In the genomic region with DNA sequence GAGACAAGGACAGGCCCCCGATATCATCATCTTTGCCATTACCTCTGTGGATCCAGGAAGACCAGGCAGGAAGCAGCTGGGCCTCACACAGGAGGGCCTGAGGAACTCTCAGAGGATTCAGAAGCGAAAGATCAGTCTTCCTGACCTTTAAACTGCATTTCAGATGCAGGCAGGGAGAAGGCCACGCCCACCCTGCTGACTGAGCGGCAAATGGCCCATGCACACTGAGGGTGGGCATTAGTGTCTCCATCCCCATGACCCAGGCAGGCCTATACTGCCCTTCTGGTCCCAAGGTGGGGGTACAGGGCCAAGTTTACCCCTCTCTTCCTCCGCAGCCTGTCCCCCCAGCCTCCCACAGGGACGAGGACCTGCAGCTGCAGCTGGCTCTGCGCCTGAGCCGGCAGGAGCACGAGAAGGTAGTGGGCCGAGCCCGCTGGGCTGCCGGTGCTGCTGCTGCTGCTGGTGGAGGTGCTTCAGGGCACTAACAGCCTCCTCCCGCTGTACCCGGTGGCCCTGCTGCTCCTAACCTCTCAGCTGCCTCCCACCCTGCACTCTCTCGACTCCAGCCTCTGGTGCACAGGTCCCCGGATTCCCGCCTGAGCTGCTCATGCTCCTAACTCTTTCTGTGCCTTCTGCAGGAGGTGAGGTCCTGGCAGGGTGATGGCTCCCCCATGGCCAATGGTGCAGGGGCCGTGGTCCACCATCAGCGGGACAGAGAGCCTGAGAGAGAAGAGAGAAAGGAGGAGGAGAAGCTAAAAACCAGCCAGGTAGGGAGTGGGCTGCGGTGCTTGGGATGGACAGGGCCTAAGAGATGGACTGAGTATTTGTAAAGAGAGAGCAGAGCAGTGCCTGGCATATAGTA, we compare ENCODE assay signal across 1 cellular context.
A peak's percentile ranks its signal among the peaks of the same experiment; 100 is the strongest.
TF ChIP-seq lines count a peak whose summit lies in the region.

No MANE protein-coding gene starts in this region.

TF ChIP-seq in HepG2, 621 proteins besides CTCF, POLR2A, EP300 and RAD21 (continued from another document and continues in another):
- TF ChIP-seq, protein P1, sequence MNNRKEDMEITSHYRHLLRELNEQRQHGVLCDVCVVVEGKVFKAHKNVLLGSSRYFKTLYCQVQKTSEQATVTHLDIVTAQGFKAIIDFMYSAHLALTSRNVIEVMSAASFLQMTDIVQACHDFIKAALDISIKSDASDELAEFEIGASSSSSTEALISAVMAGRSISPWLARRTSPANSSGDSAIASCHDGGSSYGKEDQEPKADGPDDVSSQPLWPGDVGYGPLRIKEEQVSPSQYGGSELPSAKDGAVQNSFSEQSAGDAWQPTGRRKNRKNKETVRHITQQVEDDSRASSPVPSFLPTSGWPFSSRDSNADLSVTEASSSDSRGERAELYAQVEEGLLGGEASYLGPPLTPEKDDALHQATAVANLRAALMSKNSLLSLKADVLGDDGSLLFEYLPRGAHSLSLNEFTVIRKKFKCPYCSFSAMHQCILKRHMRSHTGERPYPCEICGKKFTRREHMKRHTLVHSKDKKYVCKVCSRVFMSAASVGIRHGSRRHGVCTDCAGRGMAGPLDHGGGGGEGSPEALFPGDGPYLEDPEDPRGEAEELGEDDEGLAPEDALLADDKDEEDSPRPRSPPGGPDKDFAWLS (CRISPR knock-in tag; IDR thresholded peaks at IDR 0.05; ENCODE audit: borderline replicate concordance), result no peak
- TF ChIP-seq ZNF317 (CRISPR knock-in tag; IDR thresholded peaks at IDR 0.05) (no peak), ZFYVE20 (CRISPR knock-in tag; IDR thresholded peaks at IDR 0.05; ENCODE audit: borderline replicate concordance, low read depth) (no peak), GTF3A (CRISPR knock-in tag; conservative IDR thresholded peaks at IDR 0.05) (no peak), SATB2 (CRISPR knock-in tag; IDR thresholded peaks at IDR 0.05) (no peak), ZNF629 (CRISPR knock-in tag; conservative IDR thresholded peaks at IDR 0.05) (peak; percentile 68), TCF7 (IDR thresholded peaks at IDR 0.05; ENCODE audit: low read depth) (no peak), ARNT (IDR thresholded peaks at IDR 0.05) (no peak), MATR3 (CRISPR knock-in tag; IDR thresholded peaks at IDR 0.05) (no peak), PAX8 (CRISPR knock-in tag; IDR thresholded peaks at IDR 0.05; ENCODE audit: borderline replicate concordance) (no peak), HOXD1 (CRISPR knock-in tag; IDR thresholded peaks at IDR 0.05) (no peak), ZNF33A (CRISPR knock-in tag; IDR thresholded peaks at IDR 0.05; ENCODE audit: borderline replicate concordance) (no peak), ZNF616 (CRISPR knock-in tag; IDR thresholded peaks at IDR 0.05; ENCODE audit: low read depth) (no peak; the same call in 1 of the 2 replicates), ATF7 (IDR thresholded peaks at IDR 0.05) (no peak), ATF7 (CRISPR knock-in tag; IDR thresholded peaks at IDR 0.05) (peak; percentile 25; the same call in 1 of the 2 replicates), ZFP37 (CRISPR knock-in tag; IDR thresholded peaks at IDR 0.05; ENCODE audit: borderline replicate concordance) (no peak), ZNF556 (CRISPR knock-in tag; IDR thresholded peaks at IDR 0.05; ENCODE audit: borderline replicate concordance) (no peak), NFRKB (IDR thresholded peaks at IDR 0.05) (no peak), HOXA3 (CRISPR knock-in tag; IDR thresholded peaks at IDR 0.05) (peak; percentile 70), RORA (CRISPR knock-in tag; IDR thresholded peaks at IDR 0.05) (no peak), WIZ (CRISPR knock-in tag; IDR thresholded peaks at IDR 0.05) (no peak), GPN1 (CRISPR knock-in tag; IDR thresholded peaks at IDR 0.05; ENCODE audit: borderline replicate concordance) (no peak), FOXK1 (CRISPR knock-in tag; IDR thresholded peaks at IDR 0.05; ENCODE audit: borderline replicate concordance, low read depth) (no peak), SIN3B (IDR thresholded peaks at IDR 0.05; ENCODE audit: low read length) (no peak), ZNF766 (CRISPR knock-in tag; IDR thresholded peaks at IDR 0.05; ENCODE audit: borderline replicate concordance) (peak; percentile 36; the same call in 1 of the 2 replicates)
- TF ChIP-seq, protein P2, sequence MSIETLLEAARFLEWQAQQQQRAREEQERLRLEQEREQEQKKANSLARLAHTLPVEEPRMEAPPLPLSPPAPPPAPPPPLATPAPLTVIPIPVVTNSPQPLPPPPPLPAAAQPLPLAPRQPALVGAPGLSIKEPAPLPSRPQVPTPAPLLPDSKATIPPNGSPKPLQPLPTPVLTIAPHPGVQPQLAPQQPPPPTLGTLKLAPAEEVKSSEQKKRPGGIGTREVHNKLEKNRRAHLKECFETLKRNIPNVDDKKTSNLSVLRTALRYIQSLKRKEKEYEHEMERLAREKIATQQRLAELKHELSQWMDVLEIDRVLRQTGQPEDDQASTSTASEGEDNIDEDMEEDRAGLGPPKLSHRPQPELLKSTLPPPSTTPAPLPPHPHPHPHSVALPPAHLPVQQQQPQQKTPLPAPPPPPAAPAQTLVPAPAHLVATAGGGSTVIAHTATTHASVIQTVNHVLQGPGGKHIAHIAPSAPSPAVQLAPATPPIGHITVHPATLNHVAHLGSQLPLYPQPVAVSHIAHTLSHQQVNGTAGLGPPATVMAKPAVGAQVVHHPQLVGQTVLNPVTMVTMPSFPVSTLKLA (IDR thresholded peaks at IDR 0.05), result no peak
- TF ChIP-seq, protein P3, sequence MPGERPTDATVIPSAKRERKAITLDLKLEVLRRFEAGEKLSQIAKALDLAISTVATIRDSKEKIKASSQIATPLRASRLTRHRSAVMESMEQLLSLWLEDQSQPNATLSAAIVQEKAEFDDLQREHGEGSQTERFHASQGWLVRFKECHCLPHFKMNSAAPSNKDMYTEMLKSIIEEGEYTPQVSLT (CRISPR knock-in tag; IDR thresholded peaks at IDR 0.05; ENCODE audit: borderline replicate concordance, low read depth), result no peak
- TF ChIP-seq, protein P4, sequence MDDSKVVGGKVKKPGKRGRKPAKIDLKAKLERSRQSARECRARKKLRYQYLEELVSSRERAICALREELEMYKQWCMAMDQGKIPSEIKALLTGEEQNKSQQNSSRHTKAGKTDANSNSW (CRISPR knock-in tag; IDR thresholded peaks at IDR 0.05; ENCODE audit: borderline replicate concordance), result 0 out of 2 replicates have a peak, but pooled peaks have one; percentile 23
- TF ChIP-seq, protein P5, sequence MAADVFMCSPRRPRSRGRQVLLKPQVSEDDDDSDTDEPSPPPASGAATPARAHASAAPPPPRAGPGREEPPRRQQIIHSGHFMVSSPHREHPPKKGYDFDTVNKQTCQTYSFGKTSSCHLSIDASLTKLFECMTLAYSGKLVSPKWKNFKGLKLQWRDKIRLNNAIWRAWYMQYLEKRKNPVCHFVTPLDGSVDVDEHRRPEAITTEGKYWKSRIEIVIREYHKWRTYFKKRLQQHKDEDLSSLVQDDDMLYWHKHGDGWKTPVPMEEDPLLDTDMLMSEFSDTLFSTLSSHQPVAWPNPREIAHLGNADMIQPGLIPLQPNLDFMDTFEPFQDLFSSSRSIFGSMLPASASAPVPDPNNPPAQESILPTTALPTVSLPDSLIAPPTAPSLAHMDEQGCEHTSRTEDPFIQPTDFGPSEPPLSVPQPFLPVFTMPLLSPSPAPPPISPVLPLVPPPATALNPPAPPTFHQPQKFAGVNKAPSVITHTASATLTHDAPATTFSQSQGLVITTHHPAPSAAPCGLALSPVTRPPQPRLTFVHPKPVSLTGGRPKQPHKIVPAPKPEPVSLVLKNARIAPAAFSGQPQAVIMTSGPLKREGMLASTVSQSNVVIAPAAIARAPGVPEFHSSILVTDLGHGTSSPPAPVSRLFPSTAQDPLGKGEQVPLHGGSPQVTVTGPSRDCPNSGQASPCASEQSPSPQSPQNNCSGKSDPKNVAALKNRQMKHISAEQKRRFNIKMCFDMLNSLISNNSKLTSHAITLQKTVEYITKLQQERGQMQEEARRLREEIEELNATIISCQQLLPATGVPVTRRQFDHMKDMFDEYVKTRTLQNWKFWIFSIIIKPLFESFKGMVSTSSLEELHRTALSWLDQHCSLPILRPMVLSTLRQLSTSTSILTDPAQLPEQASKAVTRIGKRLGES (CRISPR knock-in tag; IDR thresholded peaks at IDR 0.05; ENCODE audit: borderline replicate concordance), result no peak
- TF ChIP-seq, protein P6, sequence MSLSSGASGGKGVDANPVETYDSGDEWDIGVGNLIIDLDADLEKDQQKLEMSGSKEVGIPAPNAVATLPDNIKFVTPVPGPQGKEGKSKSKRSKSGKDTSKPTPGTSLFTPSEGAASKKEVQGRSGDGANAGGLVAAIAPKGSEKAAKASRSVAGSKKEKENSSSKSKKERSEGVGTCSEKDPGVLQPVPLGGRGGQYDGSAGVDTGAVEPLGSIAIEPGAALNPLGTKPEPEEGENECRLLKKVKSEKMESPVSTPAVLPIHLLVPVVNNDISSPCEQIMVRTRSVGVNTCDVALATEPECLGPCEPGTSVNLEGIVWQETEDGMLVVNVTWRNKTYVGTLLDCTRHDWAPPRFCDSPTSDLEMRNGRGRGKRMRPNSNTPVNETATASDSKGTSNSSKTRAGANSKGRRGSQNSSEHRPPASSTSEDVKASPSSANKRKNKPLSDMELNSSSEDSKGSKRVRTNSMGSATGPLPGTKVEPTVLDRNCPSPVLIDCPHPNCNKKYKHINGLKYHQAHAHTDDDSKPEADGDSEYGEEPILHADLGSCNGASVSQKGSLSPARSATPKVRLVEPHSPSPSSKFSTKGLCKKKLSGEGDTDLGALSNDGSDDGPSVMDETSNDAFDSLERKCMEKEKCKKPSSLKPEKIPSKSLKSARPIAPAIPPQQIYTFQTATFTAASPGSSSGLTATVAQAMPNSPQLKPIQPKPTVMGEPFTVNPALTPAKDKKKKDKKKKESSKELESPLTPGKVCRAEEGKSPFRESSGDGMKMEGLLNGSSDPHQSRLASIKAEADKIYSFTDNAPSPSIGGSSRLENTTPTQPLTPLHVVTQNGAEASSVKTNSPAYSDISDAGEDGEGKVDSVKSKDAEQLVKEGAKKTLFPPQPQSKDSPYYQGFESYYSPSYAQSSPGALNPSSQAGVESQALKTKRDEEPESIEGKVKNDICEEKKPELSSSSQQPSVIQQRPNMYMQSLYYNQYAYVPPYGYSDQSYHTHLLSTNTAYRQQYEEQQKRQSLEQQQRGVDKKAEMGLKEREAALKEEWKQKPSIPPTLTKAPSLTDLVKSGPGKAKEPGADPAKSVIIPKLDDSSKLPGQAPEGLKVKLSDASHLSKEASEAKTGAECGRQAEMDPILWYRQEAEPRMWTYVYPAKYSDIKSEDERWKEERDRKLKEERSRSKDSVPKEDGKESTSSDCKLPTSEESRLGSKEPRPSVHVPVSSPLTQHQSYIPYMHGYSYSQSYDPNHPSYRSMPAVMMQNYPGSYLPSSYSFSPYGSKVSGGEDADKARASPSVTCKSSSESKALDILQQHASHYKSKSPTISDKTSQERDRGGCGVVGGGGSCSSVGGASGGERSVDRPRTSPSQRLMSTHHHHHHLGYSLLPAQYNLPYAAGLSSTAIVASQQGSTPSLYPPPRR (CRISPR knock-in tag; IDR thresholded peaks at IDR 0.05; ENCODE audit: borderline replicate concordance), result no peak
- TF ChIP-seq, protein P7, sequence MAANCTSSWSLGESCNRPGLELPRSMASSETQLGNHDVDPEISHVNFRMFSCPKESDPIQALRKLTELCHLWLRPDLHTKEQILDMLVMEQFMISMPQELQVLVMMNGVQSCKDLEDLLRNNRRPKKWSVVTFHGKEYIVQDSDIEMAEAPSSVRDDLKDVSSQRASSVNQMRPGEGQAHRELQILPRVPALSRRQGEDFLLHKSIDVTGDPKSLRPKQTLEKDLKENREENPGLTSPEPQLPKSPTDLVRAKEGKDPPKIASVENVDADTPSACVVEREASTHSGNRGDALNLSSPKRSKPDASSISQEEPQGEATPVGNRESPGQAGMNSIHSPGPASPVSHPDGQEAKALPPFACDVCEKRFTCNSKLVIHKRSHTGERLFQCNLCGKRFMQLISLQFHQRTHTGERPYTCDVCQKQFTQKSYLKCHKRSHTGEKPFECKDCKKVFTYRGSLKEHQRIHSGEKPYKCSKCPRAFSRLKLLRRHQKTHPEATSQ (CRISPR knock-in tag; IDR thresholded peaks at IDR 0.05; ENCODE audit: borderline replicate concordance), result no peak
- TF ChIP-seq, protein P8, sequence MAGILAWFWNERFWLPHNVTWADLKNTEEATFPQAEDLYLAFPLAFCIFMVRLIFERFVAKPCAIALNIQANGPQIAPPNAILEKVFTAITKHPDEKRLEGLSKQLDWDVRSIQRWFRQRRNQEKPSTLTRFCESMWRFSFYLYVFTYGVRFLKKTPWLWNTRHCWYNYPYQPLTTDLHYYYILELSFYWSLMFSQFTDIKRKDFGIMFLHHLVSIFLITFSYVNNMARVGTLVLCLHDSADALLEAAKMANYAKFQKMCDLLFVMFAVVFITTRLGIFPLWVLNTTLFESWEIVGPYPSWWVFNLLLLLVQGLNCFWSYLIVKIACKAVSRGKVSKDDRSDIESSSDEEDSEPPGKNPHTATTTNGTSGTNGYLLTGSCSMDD (CRISPR knock-in tag; IDR thresholded peaks at IDR 0.05), result no peak
- TF ChIP-seq, protein P9, sequence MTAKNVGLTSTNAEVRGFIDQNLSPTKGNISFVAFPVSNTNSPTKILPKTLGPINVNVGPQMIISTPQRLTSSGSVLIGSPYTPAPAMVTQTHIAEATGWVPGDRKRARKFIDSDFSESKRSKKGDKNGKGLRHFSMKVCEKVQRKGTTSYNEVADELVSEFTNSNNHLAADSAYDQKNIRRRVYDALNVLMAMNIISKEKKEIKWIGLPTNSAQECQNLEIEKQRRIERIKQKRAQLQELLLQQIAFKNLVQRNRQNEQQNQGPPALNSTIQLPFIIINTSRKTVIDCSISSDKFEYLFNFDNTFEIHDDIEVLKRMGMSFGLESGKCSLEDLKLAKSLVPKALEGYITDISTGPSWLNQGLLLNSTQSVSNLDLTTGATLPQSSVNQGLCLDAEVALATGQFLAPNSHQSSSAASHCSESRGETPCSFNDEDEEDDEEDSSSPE (CRISPR knock-in tag; IDR thresholded peaks at IDR 0.05), result peak; percentile 55; the same call in 1 of the 2 replicates
- TF ChIP-seq, protein P10, sequence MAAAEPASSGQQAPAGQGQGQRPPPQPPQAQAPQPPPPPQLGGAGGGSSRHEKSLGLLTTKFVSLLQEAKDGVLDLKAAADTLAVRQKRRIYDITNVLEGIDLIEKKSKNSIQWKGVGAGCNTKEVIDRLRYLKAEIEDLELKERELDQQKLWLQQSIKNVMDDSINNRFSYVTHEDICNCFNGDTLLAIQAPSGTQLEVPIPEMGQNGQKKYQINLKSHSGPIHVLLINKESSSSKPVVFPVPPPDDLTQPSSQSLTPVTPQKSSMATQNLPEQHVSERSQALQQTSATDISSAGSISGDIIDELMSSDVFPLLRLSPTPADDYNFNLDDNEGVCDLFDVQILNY (CRISPR knock-in tag; conservative IDR thresholded peaks at IDR 0.05), result no peak
- TF ChIP-seq, protein P11, sequence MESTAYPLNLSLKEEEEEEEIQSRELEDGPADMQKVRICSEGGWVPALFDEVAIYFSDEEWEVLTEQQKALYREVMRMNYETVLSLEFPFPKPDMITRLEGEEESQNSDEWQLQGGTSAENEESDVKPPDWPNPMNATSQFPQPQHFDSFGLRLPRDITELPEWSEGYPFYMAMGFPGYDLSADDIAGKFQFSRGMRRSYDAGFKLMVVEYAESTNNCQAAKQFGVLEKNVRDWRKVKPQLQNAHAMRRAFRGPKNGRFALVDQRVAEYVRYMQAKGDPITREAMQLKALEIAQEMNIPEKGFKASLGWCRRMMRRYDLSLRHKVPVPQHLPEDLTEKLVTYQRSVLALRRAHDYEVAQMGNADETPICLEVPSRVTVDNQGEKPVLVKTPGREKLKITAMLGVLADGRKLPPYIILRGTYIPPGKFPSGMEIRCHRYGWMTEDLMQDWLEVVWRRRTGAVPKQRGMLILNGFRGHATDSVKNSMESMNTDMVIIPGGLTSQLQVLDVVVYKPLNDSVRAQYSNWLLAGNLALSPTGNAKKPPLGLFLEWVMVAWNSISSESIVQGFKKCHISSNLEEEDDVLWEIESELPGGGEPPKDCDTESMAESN (CRISPR knock-in tag; conservative IDR thresholded peaks at IDR 0.05), result no peak
